In genomic region chr12:29167410-29167809, GRCh38 we compare ENCODE assay signal across 25 cellular contexts.
"Had no signal": no experiment of that assay in that cellular context is flagged by ENCODE, and none has a peak within 500 bp of the region (broad histone marks: within the 10 kb centered on the region; RNA-seq: fewer than 3 reads in every experiment).

No MANE protein-coding gene starts in this region.

- H3K4me3 ChIP-seq: esophagus squamous epithelium, heart right ventricle, skin epidermis, suprapubic skin, tibial artery had no signal

- ATAC-seq: activated CD4-positive, CD25-positive, alpha-beta regulatory T cell treated with anti-CD3 and anti-CD28 coated beads, Interleukin-2, amount 50 U/mL, for 24 hours; heart right ventricle; left ventricle myocardium superior; natural killer cell; sciatic nerve had no signal

- DNase-seq: activated CD4-positive, alpha-beta memory T cell treated with anti-CD3 and anti-CD28 coated beads for 36 hours; activated CD4-positive, alpha-beta T cell treated with anti-CD3 and anti-CD28 coated beads for 48 hours; activated CD8-positive, alpha-beta memory T cell treated with anti-CD3 and anti-CD28 coated beads, Interleukin-2, amount 50 U/mL, for 4 hours; activated gamma-delta T cell; activated naive CD4-positive, alpha-beta T cell treated with anti-CD3 and anti-CD28 coated beads, Interleukin-2, amount 10 ng/mL, durations not matched to agents 7 days and 5 days; activated T-cell treated with anti-CD3 and anti-CD28 coated beads, Interleukin-2, amount 50 U/mL, for 1 hour; amniotic stem cell; brain microvascular endothelial cell; esophagus squamous epithelium; foreskin melanocyte; heart right ventricle; left ventricle myocardium superior; natural killer cell; stimulated activated naive CD4-positive, alpha-beta T cell; SW 1271; T-helper 9 cell; tibial artery; WERI-Rb-1 had no signal

- H3K9me3 Mint-ChIP-seq: activated CD4-positive, alpha-beta memory T cell treated with anti-CD3 and anti-CD28 coated beads for 36 hours; activated naive CD4-positive, alpha-beta T cell treated with anti-CD3 and anti-CD28 coated beads, Interleukin-2, amount 10 ng/mL, durations not matched to agents 7 days and 5 days; natural killer cell; T-helper 1 cell treated with Interleukin-12 subunit alpha and Interleukin-12 subunit beta and Interleukin-4 antibody, amounts not matched to agents 30 μg/mL and 1 μg/mL, for 36 hours had no signal

- H3K4me3 Mint-ChIP-seq: activated CD4-positive, alpha-beta memory T cell treated with anti-CD3 and anti-CD28 coated beads for 36 hours; activated naive CD4-positive, alpha-beta T cell treated with anti-CD3 and anti-CD28 coated beads, Interleukin-2, amount 10 ng/mL, durations not matched to agents 7 days and 5 days; mesothelial cell of epicardium; natural killer cell; T-helper 1 cell treated with Interleukin-12 subunit alpha and Interleukin-12 subunit beta and Interleukin-4 antibody, amounts not matched to agents 30 μg/mL and 1 μg/mL, for 36 hours had no signal

- H3K36me3 ChIP-seq: esophagus squamous epithelium, tibial artery, WERI-Rb-1 had no signal

- H3K27ac ChIP-seq: brain microvascular endothelial cell, epithelial cell of prostate, heart right ventricle, suprapubic skin, tibial artery, WERI-Rb-1 had no signal

- H3K27me3 ChIP-seq: brain microvascular endothelial cell, esophagus squamous epithelium, heart right ventricle, suprapubic skin, tibial artery had no signal

- H3K4me1 Mint-ChIP-seq: mesothelial cell of epicardium had no signal

- H3K36me3 Mint-ChIP-seq: natural killer cell had no signal

- H3K9me3 ChIP-seq: esophagus squamous epithelium, heart right ventricle, suprapubic skin, tibial artery had no signal

- H3K4me1 ChIP-seq: tibial artery had no signal

- H3K27ac Mint-ChIP-seq: activated CD4-positive, alpha-beta memory T cell treated with anti-CD3 and anti-CD28 coated beads for 36 hours; activated naive CD4-positive, alpha-beta T cell treated with anti-CD3 and anti-CD28 coated beads, Interleukin-2, amount 10 ng/mL, durations not matched to agents 7 days and 5 days; mesothelial cell of epicardium; T-helper 1 cell treated with Interleukin-12 subunit alpha and Interleukin-12 subunit beta and Interleukin-4 antibody, amounts not matched to agents 30 μg/mL and 1 μg/mL, for 36 hours had no signal

- H3K27me3 Mint-ChIP-seq: activated CD4-positive, alpha-beta memory T cell treated with anti-CD3 and anti-CD28 coated beads for 36 hours; activated naive CD4-positive, alpha-beta T cell treated with anti-CD3 and anti-CD28 coated beads, Interleukin-2, amount 10 ng/mL, durations not matched to agents 7 days and 5 days had no signal
